ENCODE assay signal across 25 cellular contexts in genomic region chr1:6771568-6771825, GRCh38. TPM values are rescaled to one million over a fixed set of nuclear protein-coding genes. Genes with fewer than 3 reads are reported as not detected.
DNase-seq lines count a peak whose midpoint lies in the region; ATAC-seq and TF ChIP-seq lines count a peak whose summit lies in the region.
"Had no signal": no experiment of that assay in that cellular context is flagged by ENCODE, and none has a peak within 500 bp of the region (broad histone marks: within the 10 kb centered on the region; RNA-seq: fewer than 3 reads in every experiment).

No MANE protein-coding gene starts in this region.

- H3K9me3 Mint-ChIP-seq in HFFc6 (peaks cover 5% of the 10 kb centered on the region; the same call in 1 of the 2 replicates), memory B cell (peaks cover 3% of the 10 kb centered on the region)
- peaks cover 2% of the 10 kb centered on the region for H3K9me3 Mint-ChIP-seq in activated CD8-positive, alpha-beta memory T cell treated with anti-CD3 and anti-CD28 coated beads, Interleukin-2, amount 10 ng/mL, durations not matched to agents 7 days and 5 days (ENCODE audit: low read depth)
- H3K9me3 Mint-ChIP-seq: activated naive CD4-positive, alpha-beta T cell treated with anti-CD3 and anti-CD28 coated beads, Interleukin-2, amount 10 ng/mL, durations not matched to agents 7 days and 5 days had no signal

- H3K27ac Mint-ChIP-seq in HFFc6 (peak overlapping the region; percentile 39; the same call in 1 of the 2 replicates), memory B cell (peak overlapping the region; percentile 72)
- H3K27ac Mint-ChIP-seq in activated CD8-positive, alpha-beta memory T cell treated with anti-CD3 and anti-CD28 coated beads, Interleukin-2, amount 10 ng/mL, durations not matched to agents 7 days and 5 days: no peak overlapping the region
- H3K27ac Mint-ChIP-seq: activated CD4-positive, alpha-beta T cell treated with anti-CD3 and anti-CD28 coated beads for 36 hours; activated CD8-positive, alpha-beta T cell treated with anti-CD3 and anti-CD28 coated beads for 36 hours; activated naive CD4-positive, alpha-beta T cell treated with anti-CD3 and anti-CD28 coated beads, Interleukin-2, amount 10 ng/mL, durations not matched to agents 7 days and 5 days; CD14-positive monocyte had no signal

- H3K27me3 Mint-ChIP-seq in HFFc6 (ENCODE audit: insufficient read depth): peaks cover 3% of the 10 kb centered on the region
- H3K27me3 Mint-ChIP-seq in memory B cell: no peaks in the 10 kb centered on the region
- peaks cover 38% of the 10 kb centered on the region for H3K27me3 Mint-ChIP-seq in activated CD8-positive, alpha-beta memory T cell treated with anti-CD3 and anti-CD28 coated beads, Interleukin-2, amount 10 ng/mL, durations not matched to agents 7 days and 5 days

- H3K36me3 ChIP-seq in stomach smooth muscle (ENCODE audit: control insufficient read depth in 2 of 2, insufficient read depth in 2 of 2, low read length in 2 of 2): no peaks in the 10 kb centered on the region
- H3K36me3 ChIP-seq: brain microvascular endothelial cell, esophagus squamous epithelium, sigmoid colon, upper lobe of left lung had no signal

- peaks cover 0 to 2% of the 10 kb centered on the region in 2 donors for H3K27me3 ChIP-seq in stomach smooth muscle (ENCODE audit: control insufficient read depth in 1 of 2, insufficient read depth in 2 of 2, low read length in 2 of 2)
- H3K27me3 ChIP-seq: brain microvascular endothelial cell, esophagus squamous epithelium, sigmoid colon, upper lobe of left lung had no signal

- POLR2A ChIA-PET in RWPE1 (lab: Yijun Ruan, JAX; ENCODE audit: low non-redundant PET): no interaction called here

- peaks cover 24% of the 10 kb centered on the region for H3K4me1 Mint-ChIP-seq in HFFc6 (ENCODE audit: low read depth)
- peaks cover 34% of the 10 kb centered on the region for H3K4me1 Mint-ChIP-seq in memory B cell
- H3K4me1 Mint-ChIP-seq in activated CD8-positive, alpha-beta memory T cell treated with anti-CD3 and anti-CD28 coated beads, Interleukin-2, amount 10 ng/mL, durations not matched to agents 7 days and 5 days: peaks cover 2% of the 10 kb centered on the region
- H3K4me1 Mint-ChIP-seq: activated CD4-positive, alpha-beta T cell treated with anti-CD3 and anti-CD28 coated beads for 36 hours had no signal

- H3K27ac ChIP-seq in RWPE1 (peak overlapping the region; percentile 80), stomach smooth muscle (ENCODE audit: low read length) (peak overlapping the region; percentile 31)
- H3K27ac ChIP-seq: brain microvascular endothelial cell, foreskin keratinocyte, upper lobe of left lung had no signal

- DNase-seq in HFFc6 (no peak), RWPE1 (ENCODE audit: low spot score) (no peak), memory B cell (ENCODE audit: low spot score in 2 of 2) (no peak), Kasumi-1 (lab: John Stamatoyannopoulos, UW) (no peak), NOMO-1 treated with DMSO at 0.1 percent for 48 hours (lab: John Stamatoyannopoulos, UW; ENCODE audit: unreplicated experiment) (no peak)
- DNase-seq in activated CD8-positive, alpha-beta memory T cell treated with anti-CD3 and anti-CD28 coated beads, Interleukin-2, amount 10 ng/mL, durations not matched to agents 7 days and 5 days: no peak
- DNase-seq: activated CD4-positive, alpha-beta T cell treated with anti-CD3 and anti-CD28 coated beads for 36 hours; activated CD8-positive, alpha-beta T cell treated with anti-CD3 and anti-CD28 coated beads for 36 hours; activated naive CD4-positive, alpha-beta T cell treated with anti-CD3 and anti-CD28 coated beads, Interleukin-2, amount 10 ng/mL, durations not matched to agents 7 days and 5 days; brain microvascular endothelial cell; Caco-2; DMS53; esophagus squamous epithelium; GDM1; NCI-H1092 treated with DMSO at 0.1 percent for 48 hours; NCI-H1694 treated with DMSO at 0.1 percent for 48 hours; NCI-H2171 treated with DMSO at 0.1 percent for 48 hours; SHP77 treated with DMSO at 0.1 percent for 48 hours; sigmoid colon; stimulated activated CD4-positive, alpha-beta T cell treated with anti-CD3 and anti-CD28 coated beads, Interleukin-4, amount 100 ng/mL, for 24 hours; SW 1271; upper lobe of left lung had no signal

- H3K36me3 Mint-ChIP-seq in HFFc6 (ENCODE audit: low read depth): no peaks in the 10 kb centered on the region
- H3K36me3 Mint-ChIP-seq in memory B cell: no peaks in the 10 kb centered on the region
- no peaks in the 10 kb centered on the region for H3K36me3 Mint-ChIP-seq in activated CD8-positive, alpha-beta memory T cell treated with anti-CD3 and anti-CD28 coated beads, Interleukin-2, amount 10 ng/mL, durations not matched to agents 7 days and 5 days
- H3K36me3 Mint-ChIP-seq: activated naive CD4-positive, alpha-beta T cell treated with anti-CD3 and anti-CD28 coated beads, Interleukin-2, amount 10 ng/mL, durations not matched to agents 7 days and 5 days had no signal

- TF ChIP-seq CTCF in HFFc6 (IDR thresholded peaks at IDR 0.05): no peak
- TF ChIP-seq CTCF in RWPE1 (conservative IDR thresholded peaks at IDR 0.05; ENCODE audit: low read depth): no peak

- no peak overlapping the region for H3K9ac ChIP-seq in stomach smooth muscle (ENCODE audit: low read length in 2 of 2)

- H3K4me3 ChIP-seq in stomach smooth muscle (ENCODE audit: low read length in 2 of 2): peak overlapping the region; percentile 40 to 55
- H3K4me3 ChIP-seq: esophagus squamous epithelium, upper lobe of left lung had no signal

- H3K4me3 Mint-ChIP-seq in HFFc6 (peak overlapping the region; percentile 81), memory B cell (peak overlapping the region; percentile 71)
- H3K4me3 Mint-ChIP-seq in activated CD8-positive, alpha-beta memory T cell treated with anti-CD3 and anti-CD28 coated beads, Interleukin-2, amount 10 ng/mL, durations not matched to agents 7 days and 5 days: no peak overlapping the region
- H3K4me3 Mint-ChIP-seq: activated CD4-positive, alpha-beta T cell treated with anti-CD3 and anti-CD28 coated beads for 36 hours; activated CD8-positive, alpha-beta T cell treated with anti-CD3 and anti-CD28 coated beads for 36 hours; activated naive CD4-positive, alpha-beta T cell treated with anti-CD3 and anti-CD28 coated beads, Interleukin-2, amount 10 ng/mL, durations not matched to agents 7 days and 5 days; CD14-positive monocyte had no signal

- no peak for ATAC-seq in memory B cell (ENCODE audit: low read depth)
- ATAC-seq in activated CD8-positive, alpha-beta memory T cell treated with anti-CD3 and anti-CD28 coated beads, Interleukin-2, amount 10 ng/mL, durations not matched to agents 7 days and 5 days: no peak
- ATAC-seq: activated CD4-positive, alpha-beta T cell treated with anti-CD3 and anti-CD28 coated beads for 36 hours; activated CD8-positive, alpha-beta T cell treated with anti-CD3 and anti-CD28 coated beads for 36 hours had no signal

- peaks cover 13% of the 10 kb centered on the region for H3K4me1 ChIP-seq in stomach smooth muscle (ENCODE audit: control insufficient read depth, insufficient read depth, low read length)
- H3K4me1 ChIP-seq: Caco-2, upper lobe of left lung had no signal

- H3K9me3 ChIP-seq in stomach smooth muscle (ENCODE audit: control insufficient read depth in 2 of 2, low read length in 2 of 2): no peaks in the 10 kb centered on the region
- H3K9me3 ChIP-seq: Caco-2, esophagus squamous epithelium, sigmoid colon, upper lobe of left lung had no signal

- CTCF ChIA-PET in RWPE1 (lab: Yijun Ruan, JAX): interaction anchor here (0.9 to 1.0 kb wide), 2 partner anchors 52 to 70 kb away, joined by 3 read pairs; partner anchors contain the start of gene DNAJC11
- CTCF ChIA-PET in activated CD8-positive, alpha-beta memory T cell treated with anti-CD3 and anti-CD28 coated beads, Interleukin-2, amount 10 ng/mL, durations not matched to agents 7 days and 5 days (lab: Charles Lee): interaction anchor here (1.1 kb wide), 1 partner anchor 19 kb away, joined by 3 read pairs; no protein-coding TSS in a partner anchor

RNA-seq across cellular contexts. Expression of gene CAMTA1, which starts 13.8 kb away (rescaled TPM):
- 10 to 100 TPM; 78.1 to 96.6 (median 86.1) TPM for total RNA-seq in HFFc6 (2021; fragmentation: NEBNext Ultra II Directional; extraction: Animal tissue kit (Norgen Biotek cat#: 25700))
- total RNA-seq in activated CD8-positive, alpha-beta memory T cell treated with anti-CD3 and anti-CD28 coated beads, Interleukin-2, amount 10 ng/mL, durations not matched to agents 7 days and 5 days: 10 to 100 TPM; 42.8 to 43.2 TPM
